Comparison of ENCODE assay signal across 11 cellular contexts in genomic region chr4:136055360-136055759, GRCh38.
"Had no signal": no experiment of that assay in that cellular context is flagged by ENCODE, and none has a peak within 500 bp of the region (broad histone marks: within the 10 kb centered on the region; RNA-seq: fewer than 3 reads in every experiment).

No MANE protein-coding gene starts in this region.

- H3K4me2 ChIP-seq: GM23338 had no signal

- H3K4me1 ChIP-seq: HAP-1 had no signal

- H2AFZ ChIP-seq: GM23248, GM23338 had no signal

- H3K9ac ChIP-seq: GM23248 had no signal

- ATAC-seq: GM23338, HCT116 had no signal

- H3K4me3 ChIP-seq: GM23248, GM23338, HAP-1 had no signal

- DNase-seq: GM23248, GOT3, H7, H9, HCEC 1CT, HFFc6 had no signal

- FAIRE-seq: H1, H54 had no signal

- H3K9me3 ChIP-seq: HAP-1 had no signal

- H3K27ac ChIP-seq: GM23248 had no signal

- H3K36me3 ChIP-seq: HAP-1 had no signal
